11 cellular contexts compared by ENCODE assay signal in the genomic region with DNA sequence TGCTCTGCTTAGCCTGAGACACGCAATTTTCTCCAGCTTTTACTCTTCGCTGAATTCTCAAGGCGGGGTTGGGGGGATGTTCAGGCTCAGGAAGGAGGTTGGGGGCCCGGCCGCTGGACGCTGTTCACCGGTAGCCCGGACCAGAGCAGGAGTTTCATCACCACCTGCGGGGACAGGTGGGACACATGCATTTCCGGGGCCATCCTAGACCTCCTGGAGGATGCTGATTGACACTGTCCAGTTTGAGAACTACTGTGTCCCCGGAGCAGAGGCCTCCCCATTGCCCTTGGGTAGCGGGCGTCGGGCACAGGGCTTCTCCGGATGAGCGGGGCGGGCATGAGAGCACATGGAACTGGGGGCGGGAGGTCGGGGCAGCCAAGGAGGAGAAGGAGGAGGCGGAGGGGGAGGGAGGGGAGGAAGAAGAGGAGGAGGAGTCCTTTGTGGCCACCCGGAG.
DNase-seq lines count a peak whose midpoint lies in the region; ATAC-seq and TF ChIP-seq lines count a peak whose summit lies in the region.
"Had no signal": no experiment of that assay in that cellular context is flagged by ENCODE, and none has a peak within 500 bp of the region (broad histone marks: within the 10 kb centered on the region; RNA-seq: fewer than 3 reads in every experiment).

No MANE protein-coding gene starts in this region.

- no peak for TF ChIP-seq CTCF in heart left ventricle (IDR thresholded peaks at IDR 0.05)
- no peak for TF ChIP-seq CTCF in vagina (IDR thresholded peaks at IDR 0.05)

- H3K4me1 Mint-ChIP-seq in activated naive CD8-positive, alpha-beta T cell treated with anti-CD3 and anti-CD28 coated beads, Interleukin-2, amount 50 U/mL, for 24 hours, result peaks cover 29% of the 10 kb centered on the region

- intact Hi-C loops in heart left ventricle (cut with DNase I), result loop anchor here in 5 of 10 donors (5.0 kb wide), 1 partner anchor 58 kb away; no protein-coding TSS in a partner anchor
- intact Hi-C loops in cardiac septum (cut with DNase I), result loop anchor here (5.0 kb wide), 1 partner anchor 58 kb away; no protein-coding TSS in a partner anchor
- intact Hi-C loops in vagina (cut with DNase I), result no loop called here

- H3K9me3 ChIP-seq in heart left ventricle (no peaks in the 10 kb centered on the region), vagina (no peaks in the 10 kb centered on the region)
- H3K9me3 ChIP-seq: gastroesophageal sphincter had no signal

- 17 to 26% (median 19%) methylated on average over 12 to 21 of the region's 21 CpGs for WGBS in heart left ventricle, 4 donors

- no peaks in the 10 kb centered on the region for H3K9me3 Mint-ChIP-seq in activated naive CD8-positive, alpha-beta T cell treated with anti-CD3 and anti-CD28 coated beads, Interleukin-2, amount 50 U/mL, for 24 hours
- H3K9me3 Mint-ChIP-seq: CD8-positive, alpha-beta memory T cell; natural killer cell treated with Interleukin-12 subunit alpha and Interleukin-12 subunit beta and Interleukin-15 and Interleukin-18, amount 100 ng/mL, for 72 hours had no signal

- H3K36me3 Mint-ChIP-seq in activated naive CD8-positive, alpha-beta T cell treated with anti-CD3 and anti-CD28 coated beads, Interleukin-2, amount 50 U/mL, for 24 hours (ENCODE audit: low read depth), result no peaks in the 10 kb centered on the region

- H3K27me3 ChIP-seq in heart left ventricle (peaks cover 21 to 60% (median 48%) of the 10 kb centered on the region in 9 donors), vagina (peaks cover 9% of the 10 kb centered on the region)

- peaks cover 3 to 29% (median 12%) of the 10 kb centered on the region in 12 donors for H3K4me1 ChIP-seq in heart left ventricle
- peaks cover 25% of the 10 kb centered on the region for H3K4me1 ChIP-seq in vagina

- H3K27ac ChIP-seq in heart left ventricle (no peak overlapping the region), vagina (no peak overlapping the region)
- H3K27ac ChIP-seq: gastroesophageal sphincter had no signal

- H3K4me3 ChIP-seq in heart left ventricle (peak overlapping the region in 11 of 12 donors; percentile 24 to 56 (median 43)), vagina (peak overlapping the region; percentile 15 to 21)

- DNase-seq in heart left ventricle, result no peak
- no peak for DNase-seq in cardiac septum (ENCODE audit: low spot score)
- DNase-seq in activated naive CD8-positive, alpha-beta T cell treated with anti-CD3 and anti-CD28 coated beads, Interleukin-2, amount 50 U/mL, for 24 hours, result no peak
- DNase-seq in mesenteric fat pad (ENCODE audit: low spot score), result peak; percentile 77
- DNase-seq in vagina (ENCODE audit: extremely low spot score in 2 of 2), result no peak
- DNase-seq in NCI-H128 (lab: John Stamatoyannopoulos, UW; ENCODE audit: unreplicated experiment), result no peak
- DNase-seq in GM19240 (ENCODE audit: insufficient read length, low spot score), result no peak
- DNase-seq: CD8-positive, alpha-beta memory T cell had no signal

- ATAC-seq in heart left ventricle (no peak), GM21526 (IDR thresholded peaks at IDR 0.05; ENCODE audit: low FRiP score, unreplicated experiment) (no peak)
- ATAC-seq in activated naive CD8-positive, alpha-beta T cell treated with anti-CD3 and anti-CD28 coated beads, Interleukin-2, amount 50 U/mL, for 24 hours, result no peak
- ATAC-seq: gastroesophageal sphincter had no signal

- H3K27me3 Mint-ChIP-seq in activated naive CD8-positive, alpha-beta T cell treated with anti-CD3 and anti-CD28 coated beads, Interleukin-2, amount 50 U/mL, for 24 hours, result peaks cover 56% of the 10 kb centered on the region

- no peaks in the 10 kb centered on the region for H3K36me3 ChIP-seq in heart left ventricle
- H3K36me3 ChIP-seq in vagina, result no peaks in the 10 kb centered on the region
- H3K36me3 ChIP-seq: gastroesophageal sphincter had no signal

- TF ChIP-seq POLR2A in heart left ventricle (IDR thresholded peaks at IDR 0.05) (no peak), vagina (IDR thresholded peaks at IDR 0.05) (no peak)

- H3K27ac Mint-ChIP-seq in activated naive CD8-positive, alpha-beta T cell treated with anti-CD3 and anti-CD28 coated beads, Interleukin-2, amount 50 U/mL, for 24 hours, result no peak overlapping the region
- H3K27ac Mint-ChIP-seq: CD8-positive, alpha-beta memory T cell; natural killer cell treated with Interleukin-12 subunit alpha and Interleukin-12 subunit beta and Interleukin-15 and Interleukin-18, amount 100 ng/mL, for 72 hours had no signal

- peak overlapping the region; percentile 62 for H3K4me3 Mint-ChIP-seq in activated naive CD8-positive, alpha-beta T cell treated with anti-CD3 and anti-CD28 coated beads, Interleukin-2, amount 50 U/mL, for 24 hours
